24 cellular contexts compared by ENCODE assay signal in the genomic region with DNA sequence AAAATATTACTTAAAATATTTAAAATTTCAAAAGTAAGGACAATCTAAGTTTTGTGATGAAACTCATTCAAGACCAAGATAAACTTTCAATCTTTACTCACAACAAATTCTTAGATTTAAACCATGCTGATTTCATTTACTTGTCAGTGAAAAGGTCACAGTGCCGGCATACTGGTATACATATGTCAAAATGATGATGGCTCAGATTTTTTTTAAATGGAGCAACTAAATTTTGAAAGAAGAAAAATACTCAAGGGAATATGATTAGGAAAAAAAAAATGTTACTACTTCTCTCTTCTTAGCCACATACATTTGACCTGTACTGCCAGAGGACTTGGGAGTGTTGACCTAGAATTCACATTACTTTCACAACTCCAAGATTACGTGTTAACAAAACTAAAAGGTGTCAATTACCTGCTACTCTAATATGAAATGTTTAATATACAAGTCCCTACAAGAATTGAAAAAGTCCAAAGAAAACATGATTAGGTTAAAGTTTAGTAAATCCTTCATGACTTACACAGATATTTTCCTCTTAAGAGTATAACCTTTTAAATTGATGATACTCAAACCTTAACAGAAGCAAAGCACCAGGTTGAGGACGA. TPM values are rescaled to one million over a fixed set of nuclear protein-coding genes. Genes with fewer than 3 reads are reported as not detected.
DNase-seq lines count a peak whose midpoint lies in the region; ATAC-seq and TF ChIP-seq lines count a peak whose summit lies in the region.
"Had no signal": no experiment of that assay in that cellular context is flagged by ENCODE, and none has a peak within 500 bp of the region (broad histone marks: within the 10 kb centered on the region; RNA-seq: fewer than 3 reads in every experiment).

No MANE protein-coding gene starts in this region.

- ATAC-seq in activated CD8-positive, alpha-beta T cell treated with anti-CD3 and anti-CD28 coated beads, Interleukin-2, amount 10 ng/mL, durations not matched to agents 7 days and 5 days = no peak
- no peak for ATAC-seq in HG03175 (IDR thresholded peaks at IDR 0.05; ENCODE audit: unreplicated experiment)
- ATAC-seq: Right ventricle myocardium inferior; stimulated activated naive B cell treated with anti-CD40 and anti-IgM and Interleukin-4, amounts not matched to agents 10 μg/mL and 1 μg/mL and 100 μg/mL, for 72 hours had no signal

- no peak for TF ChIP-seq CTCF in brain (conservative IDR thresholded peaks at IDR 0.05)

- peaks cover 56% of the 10 kb centered on the region for H3K27me3 Mint-ChIP-seq in brain
- peaks cover 37% of the 10 kb centered on the region for H3K27me3 Mint-ChIP-seq in activated CD8-positive, alpha-beta T cell treated with anti-CD3 and anti-CD28 coated beads, Interleukin-2, amount 10 ng/mL, durations not matched to agents 7 days and 5 days (ENCODE audit: low read depth)

- peak; percentile 6 for DNase-seq in HT-29 (ENCODE audit: low spot score)
- DNase-seq in inferior parietal cortex (ENCODE audit: extremely low spot score) = peak; percentile 1
- DNase-seq in superior temporal gyrus (ENCODE audit: extremely low spot score) = peak; percentile 19
- no peak for DNase-seq in activated CD8-positive, alpha-beta T cell treated with anti-CD3 and anti-CD28 coated beads, Interleukin-2, amount 10 ng/mL, durations not matched to agents 7 days and 5 days
- no peak for DNase-seq in C1 segment of cervical spinal cord (lab: John Stamatoyannopoulos, UW)
- DNase-seq: activated CD8-positive, alpha-beta memory T cell treated with anti-CD3 and anti-CD28 coated beads, Interleukin-2, amount 50 U/mL, for 4 hours; aorta; CD4-positive, alpha-beta T cell; cerebellar nuclear complex; HFFc6; IMR-90; mesendoderm; naive B cell; NCI-H1436; NCI-H2107; ovary; retina; spleen; stimulated activated CD4-positive, alpha-beta T cell treated with anti-CD3 and anti-CD28 coated beads, Interleukin-4, amount 100 ng/mL, for 1 hour; stimulated activated naive B cell treated with anti-CD40 and anti-IgM and Interleukin-4, amounts not matched to agents 10 μg/mL and 1 μg/mL and 100 μg/mL, for 72 hours had no signal

- peak overlapping the region in 3 of 5 experiments; percentile 47 to 68 (median 65) for H3K4me3 Mint-ChIP-seq in brain
- H3K4me3 Mint-ChIP-seq in activated CD8-positive, alpha-beta T cell treated with anti-CD3 and anti-CD28 coated beads, Interleukin-2, amount 10 ng/mL, durations not matched to agents 7 days and 5 days = no peak overlapping the region
- H3K4me3 Mint-ChIP-seq: activated naive CD4-positive, alpha-beta T cell treated with anti-CD3 and anti-CD28 coated beads, Interleukin-2, amount 50 U/mL, for 24 hours; CD4-positive, alpha-beta T cell; HFFc6; naive B cell; stimulated activated naive B cell treated with anti-CD40 and anti-IgM and Interleukin-4, amounts not matched to agents 10 μg/mL and 1 μg/mL and 100 μg/mL, for 72 hours had no signal

- no peak overlapping the region for H3K27ac Mint-ChIP-seq in brain
- no peak overlapping the region for H3K27ac Mint-ChIP-seq in activated CD8-positive, alpha-beta T cell treated with anti-CD3 and anti-CD28 coated beads, Interleukin-2, amount 10 ng/mL, durations not matched to agents 7 days and 5 days
- H3K27ac Mint-ChIP-seq: activated naive CD4-positive, alpha-beta T cell treated with anti-CD3 and anti-CD28 coated beads, Interleukin-2, amount 50 U/mL, for 24 hours; CD4-positive, alpha-beta T cell; HFFc6; naive B cell; stimulated activated naive B cell treated with anti-CD40 and anti-IgM and Interleukin-4, amounts not matched to agents 10 μg/mL and 1 μg/mL and 100 μg/mL, for 72 hours had no signal

- CTCF ChIA-PET in activated CD8-positive, alpha-beta T cell treated with anti-CD3 and anti-CD28 coated beads, Interleukin-2, amount 10 ng/mL, durations not matched to agents 7 days and 5 days (lab: Charles Lee) = interaction anchor here (1.2 to 1.5 kb wide), 2 partner anchors 94 kb away, joined by 4 read pairs; no protein-coding TSS in a partner anchor

- peaks cover 37% of the 10 kb centered on the region for H3K4me1 Mint-ChIP-seq in brain
- peaks cover 11% of the 10 kb centered on the region for H3K4me1 Mint-ChIP-seq in activated CD8-positive, alpha-beta T cell treated with anti-CD3 and anti-CD28 coated beads, Interleukin-2, amount 10 ng/mL, durations not matched to agents 7 days and 5 days (ENCODE audit: low read depth)

- POLR2A ChIA-PET in activated CD8-positive, alpha-beta T cell treated with anti-CD3 and anti-CD28 coated beads, Interleukin-2, amount 10 ng/mL, durations not matched to agents 7 days and 5 days (lab: Charles Lee) = no interaction called here

- no peaks in the 10 kb centered on the region for H3K9me3 Mint-ChIP-seq in brain
- H3K9me3 Mint-ChIP-seq in activated CD8-positive, alpha-beta T cell treated with anti-CD3 and anti-CD28 coated beads, Interleukin-2, amount 10 ng/mL, durations not matched to agents 7 days and 5 days (ENCODE audit: insufficient read depth) = no peaks in the 10 kb centered on the region
- H3K9me3 Mint-ChIP-seq: activated naive CD4-positive, alpha-beta T cell treated with anti-CD3 and anti-CD28 coated beads, Interleukin-2, amount 50 U/mL, for 24 hours; CD4-positive, alpha-beta T cell; HFFc6; stimulated activated naive B cell treated with anti-CD40 and anti-IgM and Interleukin-4, amounts not matched to agents 10 μg/mL and 1 μg/mL and 100 μg/mL, for 72 hours had no signal

- H3K36me3 Mint-ChIP-seq in brain = no peaks in the 10 kb centered on the region
- no peaks in the 10 kb centered on the region for H3K36me3 Mint-ChIP-seq in activated CD8-positive, alpha-beta T cell treated with anti-CD3 and anti-CD28 coated beads, Interleukin-2, amount 10 ng/mL, durations not matched to agents 7 days and 5 days (ENCODE audit: low read depth)
- H3K36me3 Mint-ChIP-seq: activated naive CD4-positive, alpha-beta T cell treated with anti-CD3 and anti-CD28 coated beads, Interleukin-2, amount 50 U/mL, for 24 hours; naive B cell; stimulated activated naive B cell treated with anti-CD40 and anti-IgM and Interleukin-4, amounts not matched to agents 10 μg/mL and 1 μg/mL and 100 μg/mL, for 72 hours had no signal

RNA-seq across cellular contexts. Expression of a gene that starts 4.6 kb away (rescaled TPM):
- total RNA-seq in HT-29 (2014; rRNA removed; shearing (Covaris generic)) = 4.9 and 5.9 TPM in 2 replicates
- polyA plus RNA-seq in brain (ENCODE audit: insufficient read depth, low read depth, low replicate concordance) = 2.0 TPM
- total RNA-seq in activated CD8-positive, alpha-beta T cell treated with anti-CD3 and anti-CD28 coated beads, Interleukin-2, amount 10 ng/mL, durations not matched to agents 7 days and 5 days = not detected
- total RNA-seq: CD4-positive, alpha-beta T cell had no signal

Comparison
In these comparisons a context has a peak if more than half of its experiments do, and no peak if none do; other contexts are left out.
1. DNase-seq: peak in HT-29 (single experiment), inferior parietal cortex (single experiment) and superior temporal gyrus (single experiment); none in activated CD8-positive, alpha-beta T cell treated with anti-CD3 and anti-CD28 coated beads, Interleukin-2, amount 10 ng/mL, durations not matched to agents 7 days and 5 days (single experiment) and C1 segment of cervical spinal cord (0 of 14).